1 cellular context compared by ENCODE assay signal in the genomic region with DNA sequence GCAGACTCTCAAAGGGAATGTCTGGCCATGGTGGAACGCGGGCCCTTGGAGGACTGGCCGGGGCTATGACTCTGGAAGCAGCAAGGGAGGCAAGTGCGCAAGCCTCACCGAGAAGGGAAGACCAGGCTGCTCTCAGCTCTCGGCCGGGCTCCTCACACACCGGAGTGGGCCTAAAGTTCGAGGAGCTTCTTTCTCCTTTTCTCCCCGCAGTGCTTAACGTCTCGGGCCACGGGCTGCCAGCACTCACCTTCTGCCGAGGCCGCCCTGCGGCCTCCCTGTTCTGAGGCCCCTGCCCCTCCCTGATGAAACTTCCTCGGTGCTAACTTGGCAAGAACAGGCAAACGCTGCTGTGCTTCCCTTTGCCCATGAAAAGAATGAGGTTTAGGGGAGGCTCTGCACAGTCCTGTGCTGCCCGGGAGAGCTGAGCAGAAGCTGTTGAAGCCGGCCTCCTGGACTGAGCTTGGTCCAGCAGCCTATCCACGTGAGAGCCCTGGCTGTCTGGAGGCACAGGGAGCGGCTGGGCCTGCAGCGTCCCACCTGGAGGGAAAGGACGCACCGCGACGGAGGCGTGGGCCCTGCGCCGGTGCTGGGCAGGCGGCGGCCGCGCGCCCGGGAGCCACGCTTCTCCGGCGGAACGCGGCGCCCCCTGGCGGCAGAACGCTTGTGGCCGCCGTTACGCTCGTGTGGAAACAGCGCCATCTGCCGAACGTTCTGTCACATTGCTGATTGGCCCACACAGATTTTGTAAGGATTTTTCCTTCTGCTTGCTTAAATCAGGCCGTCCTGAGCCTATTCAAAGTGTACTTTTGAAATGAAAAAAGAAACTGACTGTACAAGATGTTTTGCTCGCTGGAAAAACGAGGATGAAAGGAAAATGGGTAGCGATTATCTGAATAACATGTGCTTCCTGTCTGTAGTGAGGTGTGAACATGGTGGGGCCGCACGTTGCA.
TF ChIP-seq lines count a peak whose summit lies in the region.

No MANE protein-coding gene starts in this region.

TF ChIP-seq in WTC11, 78 proteins besides CTCF, POLR2A, EP300 and RAD21 (continued from another document and continues in another):
- TF ChIP-seq ZNF138 (CRISPR knock-in tag; conservative IDR thresholded peaks at IDR 0.05) (no peak), ATF3 (CRISPR knock-in tag; conservative IDR thresholded peaks at IDR 0.05) (no peak), FOXK1 (CRISPR knock-in tag; IDR thresholded peaks at IDR 0.05) (no peak), HMGA2 (CRISPR knock-in tag; IDR thresholded peaks at IDR 0.05) (no peak), TEAD1 (CRISPR knock-in tag; IDR thresholded peaks at IDR 0.05) (no peak), ZNF263 (CRISPR knock-in tag; IDR thresholded peaks at IDR 0.05; ENCODE audit: low read depth) (no peak), ZNF281 (CRISPR knock-in tag; IDR thresholded peaks at IDR 0.05) (no peak), FOXJ3 (CRISPR knock-in tag; IDR thresholded peaks at IDR 0.05; ENCODE audit: borderline replicate concordance) (no peak), MAX (CRISPR knock-in tag; IDR thresholded peaks at IDR 0.05) (no peak; the same call in 1 of the 2 replicates), TCF7 (CRISPR knock-in tag; IDR thresholded peaks at IDR 0.05; ENCODE audit: low read depth) (no peak), SMAD4 (CRISPR knock-in tag; IDR thresholded peaks at IDR 0.05) (no peak), ZNF423 (CRISPR knock-in tag; IDR thresholded peaks at IDR 0.05) (no peak), FOXP1 (CRISPR knock-in tag; IDR thresholded peaks at IDR 0.05; ENCODE audit: borderline replicate concordance) (peak; percentile 90), SP1 (CRISPR knock-in tag; conservative IDR thresholded peaks at IDR 0.05) (peak; percentile 54; the same call in 1 of the 2 replicates), ARID4B (CRISPR knock-in tag; IDR thresholded peaks at IDR 0.05; ENCODE audit: borderline replicate concordance) (no peak), ZNF317 (CRISPR knock-in tag; IDR thresholded peaks at IDR 0.05; ENCODE audit: borderline replicate concordance, low read depth) (no peak), NR1H2 (CRISPR knock-in tag; IDR thresholded peaks at IDR 0.05) (no peak), JAZF1 (CRISPR knock-in tag; IDR thresholded peaks at IDR 0.05) (no peak), EMX1 (CRISPR knock-in tag; IDR thresholded peaks at IDR 0.05) (no peak), MXD4 (CRISPR knock-in tag; IDR thresholded peaks at IDR 0.05; ENCODE audit: borderline replicate concordance) (no peak), ZNF396 (CRISPR knock-in tag; IDR thresholded peaks at IDR 0.05; ENCODE audit: borderline replicate concordance) (no peak), ZNF232 (CRISPR knock-in tag; IDR thresholded peaks at IDR 0.05) (peak; percentile 14; the same call in 1 of the 2 replicates), RELA (CRISPR knock-in tag; IDR thresholded peaks at IDR 0.05; ENCODE audit: borderline replicate concordance) (no peak), GABPB1 (CRISPR knock-in tag; IDR thresholded peaks at IDR 0.05) (peak; percentile 47; the same call in 1 of the 2 replicates), E2F5 (CRISPR knock-in tag; IDR thresholded peaks at IDR 0.05) (peak; percentile 26; the same call in 1 of the 2 replicates), NFYB (CRISPR knock-in tag; conservative IDR thresholded peaks at IDR 0.05; ENCODE audit: low read depth) (no peak), IRF2 (CRISPR knock-in tag; IDR thresholded peaks at IDR 0.05; ENCODE audit: borderline replicate concordance, low read depth) (no peak), TP53 (CRISPR knock-in tag; IDR thresholded peaks at IDR 0.05) (no peak), STAT6 (CRISPR knock-in tag; conservative IDR thresholded peaks at IDR 0.05; ENCODE audit: low read depth) (no peak)
- TF ChIP-seq, protein P1, sequence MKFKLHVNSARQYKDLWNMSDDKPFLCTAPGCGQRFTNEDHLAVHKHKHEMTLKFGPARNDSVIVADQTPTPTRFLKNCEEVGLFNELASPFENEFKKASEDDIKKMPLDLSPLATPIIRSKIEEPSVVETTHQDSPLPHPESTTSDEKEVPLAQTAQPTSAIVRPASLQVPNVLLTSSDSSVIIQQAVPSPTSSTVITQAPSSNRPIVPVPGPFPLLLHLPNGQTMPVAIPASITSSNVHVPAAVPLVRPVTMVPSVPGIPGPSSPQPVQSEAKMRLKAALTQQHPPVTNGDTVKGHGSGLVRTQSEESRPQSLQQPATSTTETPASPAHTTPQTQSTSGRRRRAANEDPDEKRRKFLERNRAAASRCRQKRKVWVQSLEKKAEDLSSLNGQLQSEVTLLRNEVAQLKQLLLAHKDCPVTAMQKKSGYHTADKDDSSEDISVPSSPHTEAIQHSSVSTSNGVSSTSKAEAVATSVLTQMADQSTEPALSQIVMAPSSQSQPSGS (CRISPR knock-in tag; IDR thresholded peaks at IDR 0.05; ENCODE audit: borderline replicate concordance, low read depth), result no peak
- TF ChIP-seq, protein P2, sequence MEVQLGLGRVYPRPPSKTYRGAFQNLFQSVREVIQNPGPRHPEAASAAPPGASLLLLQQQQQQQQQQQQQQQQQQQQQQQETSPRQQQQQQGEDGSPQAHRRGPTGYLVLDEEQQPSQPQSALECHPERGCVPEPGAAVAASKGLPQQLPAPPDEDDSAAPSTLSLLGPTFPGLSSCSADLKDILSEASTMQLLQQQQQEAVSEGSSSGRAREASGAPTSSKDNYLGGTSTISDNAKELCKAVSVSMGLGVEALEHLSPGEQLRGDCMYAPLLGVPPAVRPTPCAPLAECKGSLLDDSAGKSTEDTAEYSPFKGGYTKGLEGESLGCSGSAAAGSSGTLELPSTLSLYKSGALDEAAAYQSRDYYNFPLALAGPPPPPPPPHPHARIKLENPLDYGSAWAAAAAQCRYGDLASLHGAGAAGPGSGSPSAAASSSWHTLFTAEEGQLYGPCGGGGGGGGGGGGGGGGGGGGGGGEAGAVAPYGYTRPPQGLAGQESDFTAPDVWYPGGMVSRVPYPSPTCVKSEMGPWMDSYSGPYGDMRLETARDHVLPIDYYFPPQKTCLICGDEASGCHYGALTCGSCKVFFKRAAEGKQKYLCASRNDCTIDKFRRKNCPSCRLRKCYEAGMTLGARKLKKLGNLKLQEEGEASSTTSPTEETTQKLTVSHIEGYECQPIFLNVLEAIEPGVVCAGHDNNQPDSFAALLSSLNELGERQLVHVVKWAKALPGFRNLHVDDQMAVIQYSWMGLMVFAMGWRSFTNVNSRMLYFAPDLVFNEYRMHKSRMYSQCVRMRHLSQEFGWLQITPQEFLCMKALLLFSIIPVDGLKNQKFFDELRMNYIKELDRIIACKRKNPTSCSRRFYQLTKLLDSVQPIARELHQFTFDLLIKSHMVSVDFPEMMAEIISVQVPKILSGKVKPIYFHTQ (CRISPR knock-in tag; IDR thresholded peaks at IDR 0.05), result no peak
- TF ChIP-seq, protein P3, sequence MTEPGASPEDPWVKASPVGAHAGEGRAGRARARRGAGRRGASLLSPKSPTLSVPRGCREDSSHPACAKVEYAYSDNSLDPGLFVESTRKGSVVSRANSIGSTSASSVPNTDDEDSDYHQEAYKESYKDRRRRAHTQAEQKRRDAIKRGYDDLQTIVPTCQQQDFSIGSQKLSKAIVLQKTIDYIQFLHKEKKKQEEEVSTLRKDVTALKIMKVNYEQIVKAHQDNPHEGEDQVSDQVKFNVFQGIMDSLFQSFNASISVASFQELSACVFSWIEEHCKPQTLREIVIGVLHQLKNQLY (CRISPR knock-in tag; IDR thresholded peaks at IDR 0.05), result no peak
- TF ChIP-seq, protein P4, sequence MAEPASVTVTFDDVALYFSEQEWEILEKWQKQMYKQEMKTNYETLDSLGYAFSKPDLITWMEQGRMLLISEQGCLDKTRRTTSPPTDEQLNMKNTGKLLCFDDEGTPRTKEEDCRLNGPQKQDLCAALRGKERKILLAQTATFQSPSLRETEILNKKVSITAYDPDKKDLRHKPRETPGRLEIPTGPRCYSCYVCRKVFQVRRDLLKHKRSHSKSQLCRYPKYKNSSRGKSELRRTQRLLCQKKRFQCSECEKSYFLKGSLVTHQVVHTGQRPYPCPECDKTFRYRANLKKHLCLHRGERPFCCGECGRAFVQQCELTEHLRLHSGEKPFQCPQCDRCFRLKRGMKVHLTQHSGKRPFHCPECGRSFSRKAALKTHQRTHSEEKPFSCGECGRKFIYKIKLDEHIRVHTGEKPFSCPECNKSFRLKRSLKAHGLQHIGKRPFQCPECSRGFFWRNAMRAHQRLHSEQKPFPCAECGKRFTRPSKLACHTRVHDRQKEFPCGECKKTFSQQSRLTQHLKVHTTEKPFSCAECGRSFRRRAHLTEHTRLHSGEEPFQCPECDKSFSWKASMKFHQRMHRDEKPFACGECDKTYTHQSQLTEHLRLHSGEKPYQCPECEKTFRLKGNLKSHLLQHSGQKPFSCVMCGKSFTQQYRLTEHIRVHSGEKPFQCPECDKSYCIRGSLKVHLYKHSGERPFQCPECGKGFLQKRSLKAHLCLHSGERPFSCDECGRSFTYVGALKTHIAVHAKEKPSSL (CRISPR knock-in tag; conservative IDR thresholded peaks at IDR 0.05), result no peak
